Comparison of ENCODE assay signal across 9 cellular contexts in genomic region chr15:61871926-61872522, GRCh38.
DNase-seq lines count a peak whose midpoint lies in the region; ATAC-seq, FAIRE-seq and TF ChIP-seq lines count a peak whose summit lies in the region.
"Had no signal": no experiment of that assay in that cellular context is flagged by ENCODE, and none has a peak within 500 bp of the region (broad histone marks: within the 10 kb centered on the region; RNA-seq: fewer than 3 reads in every experiment).

No MANE protein-coding gene starts in this region.

- no peak overlapping the region for H3K4me3 Mint-ChIP-seq in activated T-cell treated with anti-CD3 and anti-CD28 coated beads, Interleukin-2, amount 50 U/mL, for 72 hours
- H3K4me3 Mint-ChIP-seq: activated naive CD4-positive, alpha-beta T cell treated with anti-CD3 and anti-CD28 coated beads, Interleukin-2, amount 50 U/mL, for 24 hours had no signal

- H3K27me3 ChIP-seq in heart right ventricle (no peaks in the 10 kb centered on the region), endothelial cell of umbilical vein (ENCODE audit: control insufficient read depth in 2 of 2, insufficient read depth in 2 of 2, low read length in 2 of 2) (no peaks in the 10 kb centered on the region)

- 95 to 99% methylated on average over 1 of the region's 1 CpG for WGBS in heart right ventricle, 2 donors

- H3K79me2 ChIP-seq in endothelial cell of umbilical vein (ENCODE audit: control insufficient read depth, insufficient read depth, low read length), result no peaks in the 10 kb centered on the region

- no peak overlapping the region for H3K9ac ChIP-seq in endothelial cell of umbilical vein (replicated peaks; ENCODE audit: extremely low read depth, insufficient read depth, low read length)

- no peak overlapping the region for H2AFZ ChIP-seq in endothelial cell of umbilical vein (ENCODE audit: low read depth, low read length)

- no TSS peak for BruUV-seq in endothelial cell of umbilical vein (replicated peaks; lab: Mats Ljungman, UMichigan)

- peaks cover 0 to 10% of the 10 kb centered on the region in 2 donors for H3K36me3 Mint-ChIP-seq in activated T-cell treated with anti-CD3 and anti-CD28 coated beads, Interleukin-2, amount 50 U/mL, for 72 hours (ENCODE audit: insufficient read depth in 2 of 2)

- H3K27ac ChIP-seq in heart right ventricle (no peak overlapping the region), endothelial cell of umbilical vein (ENCODE audit: insufficient read depth, low read depth, low read length) (no peak overlapping the region)

- POLR2A ChIA-PET in endothelial cell of umbilical vein (lab: Charles Lee), result no interaction called here

- H3K36me3 ChIP-seq in heart right ventricle (peaks cover 0 to 98% (median 22%) of the 10 kb centered on the region in 9 donors), endothelial cell of umbilical vein (ENCODE audit: control insufficient read depth in 2 of 2, extremely low read depth in 1 of 2, insufficient read depth in 2 of 2, low read length in 2 of 2) (peaks cover 0 to 8% of the 10 kb centered on the region in 2 experiments)

- no peaks in the 10 kb centered on the region for H3K9me3 Mint-ChIP-seq in activated T-cell treated with anti-CD3 and anti-CD28 coated beads, Interleukin-2, amount 50 U/mL, for 72 hours
- H3K9me3 Mint-ChIP-seq: activated naive CD4-positive, alpha-beta T cell treated with anti-CD3 and anti-CD28 coated beads, Interleukin-2, amount 50 U/mL, for 24 hours had no signal

- no peak for FAIRE-seq in endothelial cell of umbilical vein (lab: Jason Lieb, UNC)

- H3K4me1 ChIP-seq in heart right ventricle (no peaks in the 10 kb centered on the region), endothelial cell of umbilical vein (ENCODE audit: control insufficient read depth, extremely low read depth, insufficient read depth, low read length) (no peaks in the 10 kb centered on the region)

- H4K20me1 ChIP-seq in endothelial cell of umbilical vein (replicated peaks; ENCODE audit: control insufficient read depth, extremely low read depth, insufficient read depth, low read length), result no peaks in the 10 kb centered on the region

- intact Hi-C loops in heart right ventricle (cut with DNase I) (loop anchor here in 9 of 10 donors (5.0 to 10.0 kb wide), 6 partner anchors 193 to 435 kb away; partner anchors contain the start of genes C2CD4A (in 2 of the 9) and VPS13C (in 2 of the 9)), Right ventricle myocardium inferior (cut with DNase I) (loop anchor here (5.0 kb wide), 1 partner anchor 200 kb away; no protein-coding TSS in a partner anchor), endothelial cell of umbilical vein (cut with micrococcal nuclease) (loop anchor here (1.0 to 5.0 kb wide), 4 partner anchors 199 to 435 kb away; no protein-coding TSS in a partner anchor)

- TF ChIP-seq CTCF in heart right ventricle (IDR thresholded peaks at IDR 0.05), result peak; percentile 20 to 70 (median 54)
- peak in 1 of 2 donors; percentile 31 for TF ChIP-seq CTCF in endothelial cell of umbilical vein (IDR thresholded peaks at IDR 0.05; ENCODE audit: extremely low read depth in 1 of 2, insufficient read depth in 1 of 2, low read depth in 1 of 2, low read length in 2 of 2)

- no peaks in the 10 kb centered on the region for H3K4me1 Mint-ChIP-seq in activated T-cell treated with anti-CD3 and anti-CD28 coated beads, Interleukin-2, amount 50 U/mL, for 72 hours (ENCODE audit: low read depth)
- H3K4me1 Mint-ChIP-seq: activated naive CD4-positive, alpha-beta T cell treated with anti-CD3 and anti-CD28 coated beads, Interleukin-2, amount 50 U/mL, for 24 hours had no signal

- dilution Hi-C loops in endothelial cell of umbilical vein (cut with MboI; ENCODE audit: extremely low pct_ligation_motif_present, low sequenced_read_pairs), result no loop called here

- H3K27me3 Mint-ChIP-seq in activated T-cell treated with anti-CD3 and anti-CD28 coated beads, Interleukin-2, amount 50 U/mL, for 72 hours (ENCODE audit: low read depth), result no peaks in the 10 kb centered on the region
- H3K27me3 Mint-ChIP-seq: activated naive CD4-positive, alpha-beta T cell treated with anti-CD3 and anti-CD28 coated beads, Interleukin-2, amount 50 U/mL, for 24 hours had no signal

- no peak overlapping the region for H3K27ac Mint-ChIP-seq in activated T-cell treated with anti-CD3 and anti-CD28 coated beads, Interleukin-2, amount 50 U/mL, for 72 hours
- H3K27ac Mint-ChIP-seq: activated naive CD4-positive, alpha-beta T cell treated with anti-CD3 and anti-CD28 coated beads, Interleukin-2, amount 50 U/mL, for 24 hours had no signal

- DNase-seq in heart right ventricle (no peak), Right ventricle myocardium inferior (ENCODE audit: missing footprints) (no peak), NCI-H82 (lab: John Stamatoyannopoulos, UW) (peak; percentile 45), endothelial cell of umbilical vein (ENCODE audit: low read depth, low spot score) (peak; percentile 49), skeletal muscle cell (ENCODE audit: low read depth) (peak; percentile 2), epidermal melanocyte (ENCODE audit: insufficient read length, low spot score) (no peak), NCI-H128 (lab: John Stamatoyannopoulos, UW; ENCODE audit: unreplicated experiment) (no peak)
- no peak for DNase-seq in activated T-cell treated with anti-CD3 and anti-CD28 coated beads, Interleukin-2, amount 50 U/mL, for 72 hours

- H3K4me2 ChIP-seq in endothelial cell of umbilical vein (ENCODE audit: insufficient read depth, low read length), result no peak overlapping the region

- no peak overlapping the region for H3K4me3 ChIP-seq in heart right ventricle
- no peak overlapping the region for H3K4me3 ChIP-seq in endothelial cell of umbilical vein (replicated peaks in 1 of 3; ENCODE audit: insufficient read depth in 1 of 3, low read depth in 1 of 3, low read length in 3 of 3)
- no peak overlapping the region for H3K4me3 ChIP-seq in skeletal muscle cell (ENCODE audit: low read depth, low read length)

- ATAC-seq in heart right ventricle (no peak), Right ventricle myocardium inferior (no peak)
- no peak for ATAC-seq in activated T-cell treated with anti-CD3 and anti-CD28 coated beads, Interleukin-2, amount 50 U/mL, for 72 hours (replicated peaks in 1 of 2)

- no peak for TF ChIP-seq POLR2A in endothelial cell of umbilical vein (IDR thresholded peaks at IDR 0.05; ENCODE audit: low read depth, low read length)

- H3K9me1 ChIP-seq in endothelial cell of umbilical vein (replicated peaks; ENCODE audit: control insufficient read depth, extremely low read depth, insufficient read depth, low read length), result no peaks in the 10 kb centered on the region

- H3K9me3 ChIP-seq in heart right ventricle (no peaks in the 10 kb centered on the region), endothelial cell of umbilical vein (replicated peaks; ENCODE audit: control insufficient read depth, insufficient read depth, low read length) (no peaks in the 10 kb centered on the region)

- CTCF ChIA-PET in endothelial cell of umbilical vein (lab: Charles Lee), result interaction anchor here (0.6 to 3.0 kb wide), 16 partner anchors 9 to 435 kb away, joined by 3 to 42 read pairs (median 4); partner anchors contain the start of gene VPS13C

TF ChIP-seq in endothelial cell of umbilical vein, 7 proteins besides CTCF, POLR2A, EP300 and RAD21:
- no peak for TF ChIP-seq POLR2AphosphoS5 (IDR thresholded peaks at IDR 0.05; ENCODE audit: insufficient read depth, low read depth, low read length)
- TF ChIP-seq EZH2 (IDR thresholded peaks at IDR 0.05; ENCODE audit: borderline replicate concordance, low read depth, low read length, severe bottlenecking), result no peak
- no peak for TF ChIP-seq MAX (IDR thresholded peaks at IDR 0.05; ENCODE audit: insufficient read depth, insufficient read length)
- TF ChIP-seq JUN (IDR thresholded peaks at IDR 0.05; ENCODE audit: borderline replicate concordance, insufficient read depth, insufficient read length, low read depth), result no peak
- TF ChIP-seq MYC (IDR thresholded peaks at IDR 0.05; ENCODE audit: low read depth, low read length), result no peak
- no peak for TF ChIP-seq GATA2 (IDR thresholded peaks at IDR 0.05; ENCODE audit: insufficient read depth, insufficient read length, low read depth, low read length)
- no peak for TF ChIP-seq FOS (IDR thresholded peaks at IDR 0.05; ENCODE audit: borderline replicate concordance, insufficient read depth, low read length)

Comparison
In these comparisons a context has a peak if more than half of its experiments do, and no peak if none do; other contexts are left out.
1. DNase-seq: peak in NCI-H82 (single experiment), endothelial cell of umbilical vein (single experiment) and skeletal muscle cell (single experiment); none in heart right ventricle (0 of 2), Right ventricle myocardium inferior (single experiment), epidermal melanocyte (single experiment), activated T-cell treated with anti-CD3 and anti-CD28 coated beads, Interleukin-2, amount 50 U/mL, for 72 hours (0 of 2) and NCI-H128 (single experiment).